Comparison of ENCODE assay signal across 23 cellular contexts in the genomic region with DNA sequence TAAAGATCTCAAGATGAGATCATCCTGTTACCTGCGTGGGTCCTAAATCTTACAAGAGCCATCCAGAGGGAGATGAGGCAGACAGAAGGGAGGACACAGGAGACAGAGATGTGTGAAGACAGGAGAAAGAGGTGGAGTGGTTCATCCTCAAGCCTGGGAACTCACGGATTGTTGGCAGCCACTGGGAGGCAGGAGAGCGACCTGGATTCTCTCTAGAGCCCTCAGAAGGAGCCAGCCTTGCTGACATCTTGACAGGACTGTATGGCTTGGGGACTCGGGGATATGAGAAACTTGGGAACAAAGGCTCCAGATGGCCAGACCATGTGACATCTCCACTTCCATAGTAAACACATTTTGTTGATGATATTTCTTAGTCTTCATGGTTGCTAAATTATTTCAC. TPM values are rescaled to one million over a fixed set of nuclear protein-coding genes. Genes with fewer than 3 reads are reported as not detected.
DNase-seq lines count a peak whose midpoint lies in the region; ATAC-seq and TF ChIP-seq lines count a peak whose summit lies in the region.
"Had no signal": no experiment of that assay in that cellular context is flagged by ENCODE, and none has a peak within 500 bp of the region (broad histone marks: within the 10 kb centered on the region; RNA-seq: fewer than 3 reads in every experiment).

No MANE protein-coding gene starts in this region.

- no peaks in the 10 kb centered on the region for H3K79me2 ChIP-seq in GM23338 (replicated peaks; ENCODE audit: insufficient read depth)

- H3K27ac Mint-ChIP-seq in GM23338 (no peak overlapping the region), WTC11 (no peak overlapping the region)

- H3K27me3 ChIP-seq in GM23338 (ENCODE audit: insufficient read depth), result no peaks in the 10 kb centered on the region
- H3K27me3 ChIP-seq: BLaER1 treated with 17β-estradiol and CSF1 and Interleukin-3, amounts not matched to agents 10 nM and 100 nM had no signal

- H3K36me3 ChIP-seq in GM23338 (ENCODE audit: insufficient read depth), result no peaks in the 10 kb centered on the region
- H3K36me3 ChIP-seq: BLaER1 treated with 17β-estradiol and CSF1 and Interleukin-3, amounts not matched to agents 10 nM and 100 nM had no signal

- H3K27me3 Mint-ChIP-seq in GM23338 (ENCODE audit: insufficient read depth, low read depth, poor library complexity) (no peaks in the 10 kb centered on the region), WTC11 (ENCODE audit: low read depth) (no peaks in the 10 kb centered on the region)

- H3K27ac ChIP-seq in GM23338 (ENCODE audit: low read depth), result no peak overlapping the region
- H3K27ac ChIP-seq: A549; BLaER1 treated with 17β-estradiol and CSF1 and Interleukin-3, amounts not matched to agents 10 nM and 100 nM; KMS-11 had no signal

- TF ChIP-seq CTCF in GM23338 (conservative IDR thresholded peaks at IDR 0.05; ENCODE audit: low read depth in 2 of 2) (peak; percentile 30 to 54; a peak in 3 of 4 replicates), WTC11 (IDR thresholded peaks at IDR 0.05) (no peak)

- no peaks in the 10 kb centered on the region for H3K4me1 Mint-ChIP-seq in GM23338
- H3K4me1 Mint-ChIP-seq in WTC11, result no peaks in the 10 kb centered on the region

- H4K20me1 ChIP-seq in GM23338 (replicated peaks; ENCODE audit: insufficient read depth), result no peaks in the 10 kb centered on the region
- H4K20me1 ChIP-seq: BLaER1 treated with 17β-estradiol and CSF1 and Interleukin-3, amounts not matched to agents 10 nM and 100 nM had no signal

- H2AFZ ChIP-seq in GM23338, result peak overlapping the region; percentile 85

- H3K9me2 ChIP-seq in GM23338 (ENCODE audit: insufficient read depth), result peaks cover 9% of the 10 kb centered on the region; the same call in 1 of the 2 replicates
- H3K9me2 ChIP-seq: SK-N-SH had no signal

- no peaks in the 10 kb centered on the region for H3F3A ChIP-seq in GM23338 (replicated peaks; ENCODE audit: low read depth)

- no peak overlapping the region for H3K4me2 ChIP-seq in GM23338
- H3K4me2 ChIP-seq: A549; BLaER1 treated with 17β-estradiol and CSF1 and Interleukin-3, amounts not matched to agents 10 nM and 100 nM; KMS-11; SK-N-SH had no signal

- H3K4me1 ChIP-seq in GM23338 (ENCODE audit: insufficient read depth), result no peaks in the 10 kb centered on the region
- H3K4me1 ChIP-seq: A549; BLaER1 treated with 17β-estradiol and CSF1 and Interleukin-3, amounts not matched to agents 10 nM and 100 nM had no signal

- H3K9me3 Mint-ChIP-seq in GM23338 (peaks cover 19% of the 10 kb centered on the region), WTC11 (peaks cover 27% of the 10 kb centered on the region)

- DNase-seq in Ammon's horn (ENCODE audit: low spot score) (peak; percentile 21), GM23338 (ENCODE audit: low spot score) (peak; percentile 46), WTC11 (ENCODE audit: low spot score) (peak; percentile 38), inferior parietal cortex (ENCODE audit: extremely low spot score) (peak; percentile 5), kidney glomerular epithelial cell (lab: John Stamatoyannopoulos, UW) (no peak), LoVo (ENCODE audit: low spot score) (no peak)
- DNase-seq: NCI-H1048, NCI-H1436, NCI-H1930, NCI-H774, Right ventricle myocardium superior, SK-N-SH had no signal

- H3K36me3 Mint-ChIP-seq in GM23338 (ENCODE audit: low read depth) (peaks cover 5% of the 10 kb centered on the region; the same call in 1 of the 3 replicates), WTC11 (peaks cover 4% of the 10 kb centered on the region)

- ATAC-seq in GM23338 (peak; percentile 67), WTC11 (peak; percentile 90), GM21447 (IDR thresholded peaks at IDR 0.05; ENCODE audit: unreplicated experiment) (no peak), GM21526 (IDR thresholded peaks at IDR 0.05; ENCODE audit: low FRiP score, unreplicated experiment) (no peak)
- ATAC-seq: A549 had no signal

- CTCF ChIA-PET in WTC11 (lab: Charles Lee), result interaction anchor here (1.0 to 2.4 kb wide), 6 partner anchors 9 to 160 kb away, joined by 3 to 7 read pairs (median 6); a partner anchor contains a TSS

- POLR2A ChIA-PET in WTC11 (lab: Charles Lee), result interaction anchor here (0.5 kb wide), 1 partner anchor 521 kb away, joined by 5 read pairs; no protein-coding TSS in a partner anchor

- no peak overlapping the region for H3K4me3 Mint-ChIP-seq in GM23338
- no peak overlapping the region for H3K4me3 Mint-ChIP-seq in WTC11

- H3K4me3 ChIP-seq in GM23338, result no peak overlapping the region
- H3K4me3 ChIP-seq: A549; BLaER1 treated with 17β-estradiol and CSF1 and Interleukin-3, amounts not matched to agents 10 nM and 100 nM had no signal

TF ChIP-seq in GM23338, 12 proteins besides CTCF, POLR2A, EP300 and RAD21 (continues in another document):
- TF ChIP-seq ZNF114 (CRISPR knock-in tag; IDR thresholded peaks at IDR 0.05) (no peak), CREB1 (CRISPR knock-in tag; IDR thresholded peaks at IDR 0.05; ENCODE audit: low read depth) (no peak), ZNF331 (CRISPR knock-in tag; IDR thresholded peaks at IDR 0.05; ENCODE audit: low read depth) (no peak), JUNB (IDR thresholded peaks at IDR 0.05; ENCODE audit: unreplicated experiment) (no peak), EZH2 (IDR thresholded peaks at IDR 0.05; ENCODE audit: low read depth, unreplicated experiment) (no peak), POLR2AphosphoS5 (IDR thresholded peaks at IDR 0.05; ENCODE audit: low read depth) (no peak), STAT1 (IDR thresholded peaks at IDR 0.05; ENCODE audit: unreplicated experiment) (no peak)
- TF ChIP-seq, protein P1, sequence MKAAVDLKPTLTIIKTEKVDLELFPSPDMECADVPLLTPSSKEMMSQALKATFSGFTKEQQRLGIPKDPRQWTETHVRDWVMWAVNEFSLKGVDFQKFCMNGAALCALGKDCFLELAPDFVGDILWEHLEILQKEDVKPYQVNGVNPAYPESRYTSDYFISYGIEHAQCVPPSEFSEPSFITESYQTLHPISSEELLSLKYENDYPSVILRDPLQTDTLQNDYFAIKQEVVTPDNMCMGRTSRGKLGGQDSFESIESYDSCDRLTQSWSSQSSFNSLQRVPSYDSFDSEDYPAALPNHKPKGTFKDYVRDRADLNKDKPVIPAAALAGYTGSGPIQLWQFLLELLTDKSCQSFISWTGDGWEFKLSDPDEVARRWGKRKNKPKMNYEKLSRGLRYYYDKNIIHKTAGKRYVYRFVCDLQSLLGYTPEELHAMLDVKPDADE (IDR thresholded peaks at IDR 0.05), result no peak

TF ChIP-seq in WTC11, 78 proteins besides CTCF, POLR2A, EP300 and RAD21 (continues in another document):
- TF ChIP-seq ELF4 (CRISPR knock-in tag; IDR thresholded peaks at IDR 0.05; ENCODE audit: low read depth) (no peak), ZNF263 (CRISPR knock-in tag; IDR thresholded peaks at IDR 0.05; ENCODE audit: low read depth) (no peak), ETV6 (CRISPR knock-in tag; IDR thresholded peaks at IDR 0.05) (no peak), ZNF423 (CRISPR knock-in tag; IDR thresholded peaks at IDR 0.05) (no peak), ZNF416 (CRISPR knock-in tag; IDR thresholded peaks at IDR 0.05) (no peak), TP53 (CRISPR knock-in tag; IDR thresholded peaks at IDR 0.05) (no peak), HMGA2 (CRISPR knock-in tag; IDR thresholded peaks at IDR 0.05) (no peak), ESRRA (CRISPR knock-in tag; IDR thresholded peaks at IDR 0.05; ENCODE audit: borderline replicate concordance) (no peak), EMX1 (CRISPR knock-in tag; IDR thresholded peaks at IDR 0.05) (no peak), IRF2 (CRISPR knock-in tag; IDR thresholded peaks at IDR 0.05; ENCODE audit: borderline replicate concordance, low read depth) (no peak), SMAD3 (CRISPR knock-in tag; IDR thresholded peaks at IDR 0.05; ENCODE audit: borderline replicate concordance) (no peak), OVOL2 (CRISPR knock-in tag; IDR thresholded peaks at IDR 0.05; ENCODE audit: borderline replicate concordance) (no peak), PRRX2 (CRISPR knock-in tag; IDR thresholded peaks at IDR 0.05) (no peak)
- TF ChIP-seq, protein P2, sequence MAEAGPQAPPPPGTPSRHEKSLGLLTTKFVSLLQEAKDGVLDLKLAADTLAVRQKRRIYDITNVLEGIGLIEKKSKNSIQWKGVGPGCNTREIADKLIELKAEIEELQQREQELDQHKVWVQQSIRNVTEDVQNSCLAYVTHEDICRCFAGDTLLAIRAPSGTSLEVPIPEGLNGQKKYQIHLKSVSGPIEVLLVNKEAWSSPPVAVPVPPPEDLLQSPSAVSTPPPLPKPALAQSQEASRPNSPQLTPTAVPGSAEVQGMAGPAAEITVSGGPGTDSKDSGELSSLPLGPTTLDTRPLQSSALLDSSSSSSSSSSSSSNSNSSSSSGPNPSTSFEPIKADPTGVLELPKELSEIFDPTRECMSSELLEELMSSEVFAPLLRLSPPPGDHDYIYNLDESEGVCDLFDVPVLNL (CRISPR knock-in tag; IDR thresholded peaks at IDR 0.05; ENCODE audit: borderline replicate concordance, low read depth), result no peak
- TF ChIP-seq, protein P3, sequence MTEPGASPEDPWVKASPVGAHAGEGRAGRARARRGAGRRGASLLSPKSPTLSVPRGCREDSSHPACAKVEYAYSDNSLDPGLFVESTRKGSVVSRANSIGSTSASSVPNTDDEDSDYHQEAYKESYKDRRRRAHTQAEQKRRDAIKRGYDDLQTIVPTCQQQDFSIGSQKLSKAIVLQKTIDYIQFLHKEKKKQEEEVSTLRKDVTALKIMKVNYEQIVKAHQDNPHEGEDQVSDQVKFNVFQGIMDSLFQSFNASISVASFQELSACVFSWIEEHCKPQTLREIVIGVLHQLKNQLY (CRISPR knock-in tag; IDR thresholded peaks at IDR 0.05), result no peak
- TF ChIP-seq, protein P4, sequence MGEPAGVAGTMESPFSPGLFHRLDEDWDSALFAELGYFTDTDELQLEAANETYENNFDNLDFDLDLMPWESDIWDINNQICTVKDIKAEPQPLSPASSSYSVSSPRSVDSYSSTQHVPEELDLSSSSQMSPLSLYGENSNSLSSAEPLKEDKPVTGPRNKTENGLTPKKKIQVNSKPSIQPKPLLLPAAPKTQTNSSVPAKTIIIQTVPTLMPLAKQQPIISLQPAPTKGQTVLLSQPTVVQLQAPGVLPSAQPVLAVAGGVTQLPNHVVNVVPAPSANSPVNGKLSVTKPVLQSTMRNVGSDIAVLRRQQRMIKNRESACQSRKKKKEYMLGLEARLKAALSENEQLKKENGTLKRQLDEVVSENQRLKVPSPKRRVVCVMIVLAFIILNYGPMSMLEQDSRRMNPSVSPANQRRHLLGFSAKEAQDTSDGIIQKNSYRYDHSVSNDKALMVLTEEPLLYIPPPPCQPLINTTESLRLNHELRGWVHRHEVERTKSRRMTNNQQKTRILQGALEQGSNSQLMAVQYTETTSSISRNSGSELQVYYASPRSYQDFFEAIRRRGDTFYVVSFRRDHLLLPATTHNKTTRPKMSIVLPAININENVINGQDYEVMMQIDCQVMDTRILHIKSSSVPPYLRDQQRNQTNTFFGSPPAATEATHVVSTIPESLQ (CRISPR knock-in tag; IDR thresholded peaks at IDR 0.05), result no peak

RNA-seq across cellular contexts. Expression of a gene that starts 57.7 kb away (rescaled TPM):
- not detected in 2 replicates for total RNA-seq in GM23338 (2014; rRNA removed; shearing (Covaris generic))
- not detected in 2 replicates for polyA plus RNA-seq in GM23338 (2016; fragmentation: Nextera tagmentation; extraction: Ambion mirVana)
- not detected in 3 replicates for total RNA-seq in WTC11 (2021)
- total RNA-seq: Daoy, H4, HT-29, MCF 10A, NCI-H460, OCI-LY7, Right ventricle myocardium superior had no signal
- polyA plus RNA-seq: A549, SK-N-SH had no signal

Comparison
In these comparisons a context has a peak if more than half of its experiments do, and no peak if none do; other contexts are left out.
1. DNase-seq: peak in Ammon's horn (single experiment), GM23338 (single experiment), WTC11 (single experiment) and inferior parietal cortex (single experiment); none in kidney glomerular epithelial cell (single experiment) and LoVo (single experiment).
2. ATAC-seq: peak in GM23338 (single experiment) and WTC11 (single experiment); none in GM21447 (single experiment) and GM21526 (single experiment).